ENCODE assay signal across 1 cellular context in genomic region chr11:112961751-112962747, GRCh38.
TF ChIP-seq lines count a peak whose summit lies in the region.

No MANE protein-coding gene starts in this region.

TF ChIP-seq in A549, 52 proteins besides CTCF, POLR2A, EP300 and RAD21 (continued from another document):
- no peak for TF ChIP-seq BCL3 (IDR thresholded peaks at IDR 0.05)
- no peak for TF ChIP-seq JUN (IDR thresholded peaks at IDR 0.05)
- no peak for TF ChIP-seq EHMT2 (IDR thresholded peaks at IDR 0.05; ENCODE audit: low read depth)
- TF ChIP-seq CEBPB (IDR thresholded peaks at IDR 0.05): no peak
- TF ChIP-seq NPAS2 (CRISPR knock-in tag; IDR thresholded peaks at IDR 0.05; ENCODE audit: borderline replicate concordance): no peak
- no peak for TF ChIP-seq TP53 (CRISPR knock-in tag; IDR thresholded peaks at IDR 0.05)
- TF ChIP-seq MAX (IDR thresholded peaks at IDR 0.05): no peak
- no peak for TF ChIP-seq CBX8 (IDR thresholded peaks at IDR 0.05)
- TF ChIP-seq NFE2L2 (conservative IDR thresholded peaks at IDR 0.05; ENCODE audit: low read length): no peak
- TF ChIP-seq FOSB (CRISPR knock-in tag; IDR thresholded peaks at IDR 0.05): no peak
